14 cellular contexts compared by ENCODE assay signal in the genomic region with DNA sequence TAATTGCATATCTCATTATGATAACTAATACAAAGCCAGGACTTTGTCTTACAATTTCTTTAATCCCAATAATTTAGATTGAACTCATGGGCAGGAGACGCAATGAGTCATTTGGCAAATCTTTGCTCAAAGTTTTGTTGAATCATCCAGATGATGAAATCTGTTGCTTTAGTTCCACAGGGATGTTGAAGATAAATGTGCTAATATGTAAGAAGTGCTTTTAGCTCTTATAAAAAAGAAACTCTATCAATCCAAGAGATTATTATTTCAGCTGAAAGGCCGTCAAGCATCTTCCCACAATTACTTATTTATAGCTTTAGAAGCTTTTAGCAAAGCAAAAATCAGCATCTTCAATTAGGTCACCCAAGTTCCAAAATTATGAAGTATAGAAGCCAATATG. TPM values are rescaled to one million over a fixed set of nuclear protein-coding genes. Genes with fewer than 3 reads are reported as not detected.
DNase-seq lines count a peak whose midpoint lies in the region; ATAC-seq, FAIRE-seq and TF ChIP-seq lines count a peak whose summit lies in the region.
"Had no signal": no experiment of that assay in that cellular context is flagged by ENCODE, and none has a peak within 500 bp of the region (broad histone marks: within the 10 kb centered on the region; RNA-seq: fewer than 3 reads in every experiment).

No MANE protein-coding gene starts in this region.

- no peaks in the 10 kb centered on the region for H3K9me1 ChIP-seq in K562 (ENCODE audit: control insufficient read depth, insufficient read depth, low read length)

- peaks cover 0 to 37% of the 10 kb centered on the region in 2 experiments; a peak in 2 of 5 replicates for H3K4me1 ChIP-seq in K562 (replicated peaks in 1 of 2; ENCODE audit: control insufficient read depth in 2 of 2, insufficient read depth in 2 of 2, low read length in 2 of 2)

- intact Hi-C loops in K562 (cut with micrococcal nuclease), result no loop called here

- no peak overlapping the region for H3K27ac ChIP-seq in K562 (ENCODE audit: extremely low read depth, low read depth, low read length)
- H3K27ac ChIP-seq: gastrocnemius medialis had no signal

- H3K9ac ChIP-seq in K562 (ENCODE audit: insufficient read depth in 1 of 2, low read depth in 2 of 2, low read length in 2 of 2), result no peak overlapping the region

- no peaks in the 10 kb centered on the region for H3K36me3 ChIP-seq in K562 (ENCODE audit: control insufficient read depth, insufficient read depth, low read length)
- H3K36me3 ChIP-seq: gastrocnemius medialis had no signal

- WGBS in K562 (ENCODE audit: insufficient coverage, low coverage, missing lambda C conversion rate), result 23% methylated on average over 2 of the region's 2 CpGs

- no peaks in the 10 kb centered on the region for H3K79me2 ChIP-seq in K562 (ENCODE audit: control insufficient read depth, insufficient read depth, low read length)

- no peak overlapping the region for H3K4me2 ChIP-seq in K562 (ENCODE audit: insufficient read depth, low read length)

- in situ Hi-C loops in ACHN (cut with HindIII; ENCODE audit: low pct_ligation_motif_present, low pct_unique_long_range_greater_than_20kb, low sequenced_read_pairs) (loop anchor here (25.0 kb wide), 2 partner anchors 211 to 214 kb away; no protein-coding TSS in a partner anchor), K562 (cut with MboI) (loop anchor here (25.0 kb wide), 1 partner anchor 789 kb away; no protein-coding TSS in a partner anchor)

- no peaks in the 10 kb centered on the region for H3K27me3 ChIP-seq in K562 (ENCODE audit: control insufficient read depth in 2 of 2, insufficient read depth in 2 of 2, low read length in 2 of 2)
- H3K27me3 ChIP-seq: gastrocnemius medialis had no signal

- peak; percentile 56 for TF ChIP-seq EP300 in K562 (IDR thresholded peaks at IDR 0.05; ENCODE audit: low read length)

- no peak for TF ChIP-seq RAD21 in K562 (CRISPR knock-in tag; conservative IDR thresholded peaks at IDR 0.05 in 1 of 2, IDR thresholded peaks at IDR 0.05 in 1 of 2)

- POLR2A ChIA-PET in K562 (lab: Yijun Ruan, JAX), result interaction anchor here (1.1 kb wide), 1 partner anchor 403 kb away, joined by 3 read pairs; no protein-coding TSS in a partner anchor

- FAIRE-seq in K562 (lab: Jason Lieb, UNC), result no peak

- no peak for TF ChIP-seq POLR2A in K562 (conservative IDR thresholded peaks at IDR 0.05)

- ATAC-seq in K562 (no peak), GM18858 (IDR thresholded peaks at IDR 0.05; ENCODE audit: unreplicated experiment) (no peak)
- ATAC-seq: gastrocnemius medialis; stimulated activated naive CD8-positive, alpha-beta T cell treated with anti-CD3 and anti-CD28 coated beads, Interleukin-15, Interleukin-2, amounts not matched to agents 100 U/mL and 50 U/mL, for 24 hours had no signal

- CTCF ChIA-PET in K562 (lab: Yijun Ruan, JAX; ENCODE audit: low intra/inter-chr PET ratio), result no interaction called here

- no peak overlapping the region for H2AFZ ChIP-seq in K562 (ENCODE audit: low read depth, low read length)

- H4K20me1 ChIP-seq in K562 (replicated peaks; ENCODE audit: control insufficient read depth, insufficient read depth, low read length), result no peaks in the 10 kb centered on the region

- peak; percentile 76 for DNase-seq in ACHN
- peak; percentile 79 for DNase-seq in HS-5 (ENCODE audit: low read depth)
- no peak for DNase-seq in K562 (ENCODE audit: extremely low read depth in 1 of 4, low spot score in 3 of 4)
- peak; percentile 62 for DNase-seq in kidney tubule cell (ENCODE audit: low spot score)
- DNase-seq in effector CD8-positive, alpha-beta T cell (lab: John Stamatoyannopoulos, UW), result no peak
- no peak for DNase-seq in iPS-NIHi7 (ENCODE audit: extremely low spot score)
- no peak for DNase-seq in NCI-H526 treated with DMSO at 0.1 percent for 48 hours (lab: John Stamatoyannopoulos, UW)
- DNase-seq: activated CD4-positive, alpha-beta T cell treated with anti-CD3 and anti-CD28 coated beads, Interleukin-2, amount 50 U/mL, for 48 hours; CD4-positive, alpha-beta T cell; gastrocnemius medialis; NCI-H446 treated with DMSO at 0.1 percent for 48 hours; stimulated activated naive CD8-positive, alpha-beta T cell treated with anti-CD3 and anti-CD28 coated beads, Interleukin-15, Interleukin-2, amounts not matched to agents 100 U/mL and 50 U/mL, for 24 hours had no signal

- no peak for TF ChIP-seq CTCF in K562 (IDR thresholded peaks at IDR 0.05 in 2 of 3, conservative IDR thresholded peaks at IDR 0.05 in 1 of 3; ENCODE audit: insufficient read depth in 2 of 3, low read depth in 1 of 3, low read length in 3 of 3)

- H3K4me3 ChIP-seq in K562, result no peak overlapping the region
- H3K4me3 ChIP-seq: gastrocnemius medialis, lung had no signal

- no peaks in the 10 kb centered on the region for H3K9me3 ChIP-seq in K562 (replicated peaks; ENCODE audit: control insufficient read depth, insufficient read depth, low read depth, low read length)
- H3K9me3 ChIP-seq: gastrocnemius medialis had no signal

- BruUV-seq in K562 (replicated peaks; lab: Mats Ljungman, UMichigan), result no TSS peak

TF ChIP-seq in K562, 482 proteins besides CTCF, POLR2A, EP300 and RAD21 (continues in another document):
- TF ChIP-seq DACH1 (IDR thresholded peaks at IDR 0.05; ENCODE audit: partially characterized antibody) (peak; percentile 10), TRIM24 (IDR thresholded peaks at IDR 0.05) (peak in 1 of 2 experiments; percentile 74; a peak in 1 of 4 replicates), C11orf30 (IDR thresholded peaks at IDR 0.05; ENCODE audit: low read depth) (peak; percentile 38; the same call in 1 of the 2 replicates), CTBP1 (IDR thresholded peaks at IDR 0.05; ENCODE audit: borderline replicate concordance) (no peak), NFE2 (IDR thresholded peaks at IDR 0.05; ENCODE audit: low read depth) (peak; percentile 67), NFATC3 (IDR thresholded peaks at IDR 0.05) (no peak), ZFPM2 (CRISPR knock-in tag; IDR thresholded peaks at IDR 0.05) (no peak), MXI1 (IDR thresholded peaks at IDR 0.05; ENCODE audit: low read depth, low read length) (no peak), HLTF (IDR thresholded peaks at IDR 0.05) (no peak), SMARCA4 (IDR thresholded peaks at IDR 0.05) (peak; percentile 61; the same call in 1 of the 2 replicates), CEBPB (tag; IDR thresholded peaks at IDR 0.05) (peak; percentile 67), FIP1L1 (IDR thresholded peaks at IDR 0.05; ENCODE audit: low read depth, low read length, poor library complexity, severe bottlenecking) (no peak), JUND (IDR thresholded peaks at IDR 0.05; ENCODE audit: borderline replicate concordance, low read depth, low read length) (peak; percentile 92), JUND (tag; IDR thresholded peaks at IDR 0.05; ENCODE audit: borderline replicate concordance, low read depth, low read length) (peak; percentile 75; the same call in 2 of the 3 replicates), CHD1 (IDR thresholded peaks at IDR 0.05; ENCODE audit: low read length) (no peak), CHD2 (IDR thresholded peaks at IDR 0.05; ENCODE audit: low read depth, low read length) (no peak), NELFE (IDR thresholded peaks at IDR 0.05; ENCODE audit: insufficient read depth, insufficient read length) (no peak), COPS2 (conservative IDR thresholded peaks at IDR 0.05) (no peak), ARID1B (IDR thresholded peaks at IDR 0.05) (peak; percentile 61; the same call in 1 of the 2 replicates), FOSL1 (tag; conservative IDR thresholded peaks at IDR 0.05) (peak; percentile 97)
- TF ChIP-seq, protein P1, sequence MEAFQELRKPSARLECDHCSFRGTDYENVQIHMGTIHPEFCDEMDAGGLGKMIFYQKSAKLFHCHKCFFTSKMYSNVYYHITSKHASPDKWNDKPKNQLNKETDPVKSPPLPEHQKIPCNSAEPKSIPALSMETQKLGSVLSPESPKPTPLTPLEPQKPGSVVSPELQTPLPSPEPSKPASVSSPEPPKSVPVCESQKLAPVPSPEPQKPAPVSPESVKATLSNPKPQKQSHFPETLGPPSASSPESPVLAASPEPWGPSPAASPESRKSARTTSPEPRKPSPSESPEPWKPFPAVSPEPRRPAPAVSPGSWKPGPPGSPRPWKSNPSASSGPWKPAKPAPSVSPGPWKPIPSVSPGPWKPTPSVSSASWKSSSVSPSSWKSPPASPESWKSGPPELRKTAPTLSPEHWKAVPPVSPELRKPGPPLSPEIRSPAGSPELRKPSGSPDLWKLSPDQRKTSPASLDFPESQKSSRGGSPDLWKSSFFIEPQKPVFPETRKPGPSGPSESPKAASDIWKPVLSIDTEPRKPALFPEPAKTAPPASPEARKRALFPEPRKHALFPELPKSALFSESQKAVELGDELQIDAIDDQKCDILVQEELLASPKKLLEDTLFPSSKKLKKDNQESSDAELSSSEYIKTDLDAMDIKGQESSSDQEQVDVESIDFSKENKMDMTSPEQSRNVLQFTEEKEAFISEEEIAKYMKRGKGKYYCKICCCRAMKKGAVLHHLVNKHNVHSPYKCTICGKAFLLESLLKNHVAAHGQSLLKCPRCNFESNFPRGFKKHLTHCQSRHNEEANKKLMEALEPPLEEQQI (IDR thresholded peaks at IDR 0.05), result no peak

RNA-seq across cellular contexts. Expression of gene ANK3, which starts 36.8 kb away (rescaled TPM):
- 130 and 187 TPM in 2 replicates for total RNA-seq in K562 (2011; cell fraction: chromatin; rRNA removed; ENCODE audit: low replicate concordance)
- 41.4 and 51.2 TPM in 2 replicates for total RNA-seq in K562 (2011; cell fraction: nucleolus; rRNA removed)
- total RNA-seq in K562 (2011; cell fraction: nucleoplasm; rRNA removed), result 79.8 and 105 TPM in 2 replicates
- 11.9 and 16.0 TPM in 2 replicates for total RNA-seq in K562 (2014; rRNA removed)
- total RNA-seq in K562 (2014; rRNA removed; fragmentation: Illumina TruSeq; extraction: Trizol), result 25.2 and 32.8 TPM in 2 replicates
- total RNA-seq in K562 (2015; rRNA removed; fragmentation: Illumina TruSeq; extraction: Trizol), result 24.9 and 28.4 TPM in 2 replicates
- 25.0 and 32.3 TPM in 2 replicates for total RNA-seq in K562 (2021)
- 3.2 and 17.9 TPM in 2 replicates for polyA plus RNA-seq in K562 (2011; rRNA removed)
- polyA plus RNA-seq in K562 (2011; cell fraction: cytosol; rRNA removed), result 1.3 and 6.8 TPM in 2 replicates
- polyA plus RNA-seq in K562 (2011; cell fraction: nucleus; rRNA removed), result 3.0 and 17.5 TPM in 2 replicates
- 18.0 and 29.8 TPM in 2 replicates for polyA plus RNA-seq in K562 (2012)
- 23.9 and 24.4 TPM in 2 replicates for polyA plus RNA-seq in K562 (2014; fragmentation: Illumina TruSeq; extraction: Trizol)
- polyA plus RNA-seq in K562 (2014; fragmentation: Nextera tagmentation; extraction: Ambion mirVana), result 10 to 100 TPM in 1 of 2 experiments, 1 to 10 TPM in 1; 10.0 to 10.5 TPM
- 15.0 and 17.0 TPM in 2 replicates for polyA plus RNA-seq in K562 (2014; rRNA removed)
- 11.4 and 62.0 TPM in 2 replicates for polyA minus RNA-seq in K562 (2011; rRNA and poly(A)+ RNA removed)
- 3.7 and 14.5 TPM in 2 replicates for polyA minus RNA-seq in K562 (2011; cell fraction: cytosol; rRNA and poly(A)+ RNA removed)
- 15.2 and 44.4 TPM in 2 replicates for polyA minus RNA-seq in K562 (2011; cell fraction: nucleus; rRNA and poly(A)+ RNA removed)

Comparison
In these comparisons a context has a peak if more than half of its experiments do, and no peak if none do; other contexts are left out.
1. DNase-seq: peak in ACHN (single experiment), HS-5 (single experiment) and kidney tubule cell (single experiment); none in K562 (0 of 4), effector CD8-positive, alpha-beta T cell (single experiment), iPS-NIHi7 (single experiment) and NCI-H526 treated with DMSO at 0.1 percent for 48 hours (single experiment).